Comparison of ENCODE assay signal across 9 cellular contexts in genomic region chr10:988667-989545, GRCh38. TPM values are rescaled to one million over a fixed set of nuclear protein-coding genes. Genes with fewer than 3 reads are reported as not detected.
A peak's percentile ranks its signal among the peaks of the same experiment; 100 is the strongest.
DNase-seq lines count a peak whose midpoint lies in the region; ATAC-seq and TF ChIP-seq lines count a peak whose summit lies in the region.
"Had no signal": no experiment of that assay in that cellular context is flagged by ENCODE, and none has a peak within 500 bp of the region (broad histone marks: within the 10 kb centered on the region; RNA-seq: fewer than 3 reads in every experiment).

No MANE protein-coding gene starts in this region.

- DNase-seq in SK-N-MC (ENCODE audit: low read depth, low spot score) (no peak), omental fat pad (ENCODE audit: low spot score) (no peak), D341Med (ENCODE audit: low spot score) (no peak), globus pallidus (ENCODE audit: low spot score) (no peak), NCI-H2196 (lab: John Stamatoyannopoulos, UW; ENCODE audit: unreplicated experiment) (no peak)

- peak overlapping the region; percentile 77 to 98 (median 94) for H3K4me2 ChIP-seq in BLaER1 treated with 17β-estradiol and CSF1 and Interleukin-3, amounts not matched to agents 10 nM and 100 nM

- ATAC-seq in GM21528 (IDR thresholded peaks at IDR 0.05; ENCODE audit: low FRiP score, unreplicated experiment) (peak; percentile 11), omental fat pad (ENCODE audit: low FRiP score) (peak; percentile 11)

- H3K4me1 ChIP-seq in BLaER1 treated with 17β-estradiol and CSF1 and Interleukin-3, amounts not matched to agents 10 nM and 100 nM, result peaks cover 27 to 40% (median 34%) of the 10 kb centered on the region in 10 experiments
- H3K4me1 ChIP-seq in esophagus (ENCODE audit: control insufficient read depth in 2 of 2, insufficient read depth in 2 of 2, low read length in 1 of 2), result peaks cover 2 to 6% of the 10 kb centered on the region in 2 donors

- peak overlapping the region; percentile 91 to 100 (median 99) for H3K4me3 ChIP-seq in BLaER1 treated with 17β-estradiol and CSF1 and Interleukin-3, amounts not matched to agents 10 nM and 100 nM
- peak overlapping the region; percentile 88 for H3K4me3 ChIP-seq in SK-N-MC
- H3K4me3 ChIP-seq in esophagus (ENCODE audit: low read depth in 1 of 2, low read length in 2 of 2), result peak overlapping the region; percentile 88 to 92

- peaks cover 31 to 56% (median 50%) of the 10 kb centered on the region in 11 experiments; a peak in 21 of 22 replicates for H4K20me1 ChIP-seq in BLaER1 treated with 17β-estradiol and CSF1 and Interleukin-3, amounts not matched to agents 10 nM and 100 nM

- H3K27me3 ChIP-seq in BLaER1 treated with 17β-estradiol and CSF1 and Interleukin-3, amounts not matched to agents 10 nM and 100 nM, result no peaks in the 10 kb centered on the region
- H3K27me3 ChIP-seq in esophagus (ENCODE audit: control insufficient read depth in 1 of 2, insufficient read depth in 2 of 2, low read length in 2 of 2), result no peaks in the 10 kb centered on the region

- H3K36me3 ChIP-seq in BLaER1 treated with 17β-estradiol and CSF1 and Interleukin-3, amounts not matched to agents 10 nM and 100 nM, result peaks cover 24 to 46% (median 41%) of the 10 kb centered on the region in 11 experiments
- H3K36me3 ChIP-seq in SK-N-MC (ENCODE audit: insufficient read depth, low read length) (peaks cover 28% of the 10 kb centered on the region), esophagus (ENCODE audit: control insufficient read depth in 2 of 2, insufficient read depth in 2 of 2, low read length in 1 of 2) (peaks cover 0 to 4% of the 10 kb centered on the region in 2 donors)

- 25 to 30% methylated on average over 42 of the region's 42 CpGs for WGBS in esophagus, 2 donors

- peak overlapping the region; percentile 80 to 98 (median 95) for H3K27ac ChIP-seq in BLaER1 treated with 17β-estradiol and CSF1 and Interleukin-3, amounts not matched to agents 10 nM and 100 nM
- H3K27ac ChIP-seq in SK-N-MC (no peak overlapping the region), esophagus (ENCODE audit: low read depth in 2 of 2, low read length in 1 of 2) (peak overlapping the region; percentile 90 to 97)

- H3K9ac ChIP-seq in BLaER1 treated with 17β-estradiol and CSF1 and Interleukin-3, amounts not matched to agents 10 nM and 100 nM, result peak overlapping the region; percentile 92 to 99 (median 96)
- peak overlapping the region; percentile 92 for H3K9ac ChIP-seq in SK-N-MC (ENCODE audit: insufficient read length)

- no peak for TF ChIP-seq CTCF in omental fat pad (IDR thresholded peaks at IDR 0.05)

- no peaks in the 10 kb centered on the region for H3K9me3 ChIP-seq in BLaER1 treated with 17β-estradiol and CSF1 and Interleukin-3, amounts not matched to agents 10 nM and 100 nM (replicated peaks in 1 of 11)
- H3K9me3 ChIP-seq in SK-N-MC (ENCODE audit: low read depth, low read length) (no peaks in the 10 kb centered on the region), esophagus (ENCODE audit: control insufficient read depth in 2 of 2, insufficient read depth in 1 of 2, low read depth in 1 of 2, low read length in 1 of 2) (no peaks in the 10 kb centered on the region)

RNA-seq across cellular contexts. Expression of gene GTPBP4, which starts 0.7 kb away (rescaled TPM):
- 10 to 100 TPM in 1 of 2 donors, 1 to 10 TPM in 1; 9.8 to 29.4 TPM for polyA plus RNA-seq in esophagus
- 100 to 1,000 TPM in 1 of 4 donors, 10 to 100 TPM in 3; 28.9 to 104 (median 40.0) TPM for total RNA-seq in omental fat pad

RNA-seq across cellular contexts. Expression of gene IDI2, which starts 36.8 kb away (rescaled TPM):
- not detected for polyA plus RNA-seq in esophagus
- not detected for total RNA-seq in omental fat pad
- total RNA-seq: NCI-H460 had no signal

RNA-seq across cellular contexts. Expression of gene LARP4B, which starts 57.4 kb away (rescaled TPM):
- polyA plus RNA-seq in esophagus, result 10 to 100 TPM; 19.7 to 22.4 TPM
- 100 to 1,000 TPM in 1 of 4 donors, 10 to 100 TPM in 3; 37.2 to 103 (median 54.7) TPM for total RNA-seq in omental fat pad
